23 cellular contexts compared by ENCODE assay signal in the genomic region with DNA sequence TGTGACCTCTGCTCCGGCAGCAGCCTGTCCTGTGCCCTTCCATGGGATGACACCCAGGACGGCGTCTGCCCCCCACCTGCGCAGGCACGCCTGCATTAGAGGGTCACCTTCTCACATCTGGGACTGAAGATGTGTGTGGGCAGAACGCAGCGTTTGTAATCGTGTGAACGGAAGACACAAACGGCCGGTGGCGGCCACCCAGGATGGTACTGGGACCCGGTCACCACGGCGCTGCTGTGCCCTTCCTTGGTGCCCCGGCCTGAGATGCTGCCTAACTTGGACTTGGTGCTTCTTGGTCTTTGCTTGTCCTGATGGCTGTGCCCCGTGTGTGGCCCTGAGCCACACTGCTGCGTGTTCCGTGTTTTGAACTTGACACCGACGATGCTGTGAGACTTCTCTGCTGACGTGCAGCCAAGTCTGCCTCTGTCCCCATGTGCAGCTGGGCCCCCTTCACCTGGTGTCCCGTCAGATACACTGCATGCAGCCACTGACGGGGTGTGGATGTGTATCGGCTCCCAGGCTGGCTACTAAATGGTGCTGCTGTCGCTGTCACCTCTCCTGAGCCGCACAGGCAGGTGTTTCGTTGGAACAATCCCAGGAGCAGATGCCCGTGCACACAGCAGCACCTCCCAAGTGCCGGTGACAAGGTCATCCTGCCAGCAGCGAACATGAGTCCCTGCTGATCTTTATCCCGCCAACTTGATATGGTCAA. TPM values are rescaled to one million over a fixed set of nuclear protein-coding genes. Genes with fewer than 3 reads are reported as not detected.
A peak's percentile ranks its signal among the peaks of the same experiment; 100 is the strongest.
DNase-seq lines count a peak whose midpoint lies in the region; ATAC-seq, FAIRE-seq and TF ChIP-seq lines count a peak whose summit lies in the region.
"Had no signal": no experiment of that assay in that cellular context is flagged by ENCODE, and none has a peak within 500 bp of the region (broad histone marks: within the 10 kb centered on the region; RNA-seq: fewer than 3 reads in every experiment).

No MANE protein-coding gene starts in this region.

- WGBS in small intestine, 3 donors = 54 to 82% (median 67%) methylated on average over 30 to 32 of the region's 32 CpGs

- H3K36me3 ChIP-seq in mucosa of descending colon (ENCODE audit: low read depth) (no peaks in the 10 kb centered on the region), small intestine (ENCODE audit: control insufficient read depth in 2 of 2, insufficient read depth in 2 of 2, low read length in 2 of 2) (no peaks in the 10 kb centered on the region)

- H3K4me1 ChIP-seq in mucosa of descending colon (ENCODE audit: low read depth) (no peaks in the 10 kb centered on the region), small intestine (ENCODE audit: control insufficient read depth in 2 of 2, insufficient read depth in 1 of 2, low read depth in 1 of 2, low read length in 1 of 2) (no peaks in the 10 kb centered on the region)
- H3K4me1 ChIP-seq: foreskin keratinocyte had no signal

- no peaks in the 10 kb centered on the region for H3K27me3 ChIP-seq in small intestine (ENCODE audit: control insufficient read depth in 2 of 2, insufficient read depth in 2 of 2, low read length in 2 of 2)
- H3K27me3 ChIP-seq: foreskin keratinocyte had no signal

- H3K36me3 Mint-ChIP-seq in activated T-helper 1 cell treated with anti-CD3 and anti-CD28 coated beads, Interleukin-12 subunit alpha, Interleukin-12 subunit beta, Interleukin-2, Interleukin-4 antibody, amounts not matched to agents 30 ng/mL and 10 ng/mL and 1 ng/mL, durations not matched to agents 14 hours and 24 hours and 36 hours (ENCODE audit: low read depth) = peaks cover 1% of the 10 kb centered on the region
- H3K36me3 Mint-ChIP-seq: activated naive CD8-positive, alpha-beta T cell treated with anti-CD3 and anti-CD28 coated beads for 36 hours; WTC11 had no signal

- no peak for TF ChIP-seq CTCF in mucosa of descending colon (IDR thresholded peaks at IDR 0.05)

- H3K27ac ChIP-seq in small intestine (ENCODE audit: low read depth in 1 of 2, low read length in 1 of 2) = no peak overlapping the region
- H3K27ac ChIP-seq: 22Rv1, foreskin keratinocyte, KMS-11 had no signal

- H3K4me3 ChIP-seq in mucosa of descending colon = no peak overlapping the region
- no peak overlapping the region for H3K4me3 ChIP-seq in small intestine (ENCODE audit: low read depth in 1 of 2, low read length in 2 of 2)

- no peak overlapping the region for H3K4me3 Mint-ChIP-seq in activated T-helper 1 cell treated with anti-CD3 and anti-CD28 coated beads, Interleukin-12 subunit alpha, Interleukin-12 subunit beta, Interleukin-2, Interleukin-4 antibody, amounts not matched to agents 30 ng/mL and 10 ng/mL and 1 ng/mL, durations not matched to agents 14 hours and 24 hours and 36 hours
- H3K4me3 Mint-ChIP-seq: activated naive CD8-positive, alpha-beta T cell treated with anti-CD3 and anti-CD28 coated beads for 36 hours; B cell; WTC11 had no signal

- DNase-seq in DMS53 (lab: John Stamatoyannopoulos, UW) (peak; percentile 1), DMS53 treated with DMSO at 0.1 percent for 48 hours (lab: John Stamatoyannopoulos, UW; ENCODE audit: unreplicated experiment) (no peak), SHP77 (lab: John Stamatoyannopoulos, UW) (peak; percentile 32), mucosa of descending colon (no peak), small intestine (peak; percentile 17), GF-D8 (lab: John Stamatoyannopoulos, UW) (no peak), HTR-8/SVneo (ENCODE audit: insufficient read length, low spot score) (no peak)
- DNase-seq in activated T-helper 1 cell treated with anti-CD3 and anti-CD28 coated beads, Interleukin-12 subunit alpha, Interleukin-12 subunit beta, Interleukin-2, Interleukin-4 antibody, amounts not matched to agents 30 ng/mL and 10 ng/mL and 1 ng/mL, durations not matched to agents 14 hours and 24 hours and 36 hours (ENCODE audit: low spot score) = no peak
- DNase-seq: activated CD4-positive, alpha-beta T cell treated with anti-CD3 and anti-CD28 coated beads, Interleukin-2, amount 50 U/mL, for 4 hours; activated CD8-positive, alpha-beta memory T cell treated with anti-CD3 and anti-CD28 coated beads, Interleukin-2, amount 50 U/mL, for 48 hours; activated naive CD8-positive, alpha-beta T cell treated with anti-CD3 and anti-CD28 coated beads for 36 hours; effector CD4-positive, alpha-beta T cell; erythroblast; hippocampal formation; NCI-H146; stimulated activated naive CD4-positive, alpha-beta T cell treated with Interleukin-2 at 50 U/mL for 16 hours; T-helper 9 cell had no signal

- peaks cover 9% of the 10 kb centered on the region for H3K27me3 Mint-ChIP-seq in activated T-helper 1 cell treated with anti-CD3 and anti-CD28 coated beads, Interleukin-12 subunit alpha, Interleukin-12 subunit beta, Interleukin-2, Interleukin-4 antibody, amounts not matched to agents 30 ng/mL and 10 ng/mL and 1 ng/mL, durations not matched to agents 14 hours and 24 hours and 36 hours (ENCODE audit: insufficient read depth)
- H3K27me3 Mint-ChIP-seq: activated naive CD8-positive, alpha-beta T cell treated with anti-CD3 and anti-CD28 coated beads for 36 hours; B cell had no signal

- H3K9me3 ChIP-seq in mucosa of descending colon = no peaks in the 10 kb centered on the region
- H3K9me3 ChIP-seq in small intestine (ENCODE audit: control insufficient read depth, low read depth) = no peaks in the 10 kb centered on the region

- ATAC-seq in mucosa of descending colon = peak; percentile 27

- H3K4me1 Mint-ChIP-seq in activated T-helper 1 cell treated with anti-CD3 and anti-CD28 coated beads, Interleukin-12 subunit alpha, Interleukin-12 subunit beta, Interleukin-2, Interleukin-4 antibody, amounts not matched to agents 30 ng/mL and 10 ng/mL and 1 ng/mL, durations not matched to agents 14 hours and 24 hours and 36 hours (ENCODE audit: low read depth) = peaks cover 7% of the 10 kb centered on the region

- FAIRE-seq in small intestine (lab: Jason Lieb, UNC) = no peak
- no peak for FAIRE-seq in HTR-8/SVneo (lab: Jason Lieb, UNC)
- FAIRE-seq: RCC 7860 had no signal

- intact Hi-C loops in mucosa of descending colon (cut with DNase I, micrococcal nuclease) = loop anchor here (5.0 kb wide), 2 partner anchors 228 to 238 kb away; partner anchors contain the start of gene PPM1F (in 1 of the 2)
- intact Hi-C loops in activated T-helper 1 cell treated with anti-CD3 and anti-CD28 coated beads, Interleukin-12 subunit alpha, Interleukin-12 subunit beta, Interleukin-2, Interleukin-4 antibody, amounts not matched to agents 30 ng/mL and 10 ng/mL and 1 ng/mL, durations not matched to agents 14 hours and 24 hours and 36 hours (cut with micrococcal nuclease) = loop anchor here (5.0 kb wide), 1 partner anchor 153 kb away; the partner anchor contains the start of gene MAPK1

- H3K9me3 Mint-ChIP-seq in activated T-helper 1 cell treated with anti-CD3 and anti-CD28 coated beads, Interleukin-12 subunit alpha, Interleukin-12 subunit beta, Interleukin-2, Interleukin-4 antibody, amounts not matched to agents 30 ng/mL and 10 ng/mL and 1 ng/mL, durations not matched to agents 14 hours and 24 hours and 36 hours = no peaks in the 10 kb centered on the region
- H3K9me3 Mint-ChIP-seq: activated naive CD8-positive, alpha-beta T cell treated with anti-CD3 and anti-CD28 coated beads for 36 hours; WTC11 had no signal

- no peak overlapping the region for H3K27ac Mint-ChIP-seq in activated T-helper 1 cell treated with anti-CD3 and anti-CD28 coated beads, Interleukin-12 subunit alpha, Interleukin-12 subunit beta, Interleukin-2, Interleukin-4 antibody, amounts not matched to agents 30 ng/mL and 10 ng/mL and 1 ng/mL, durations not matched to agents 14 hours and 24 hours and 36 hours
- H3K27ac Mint-ChIP-seq: activated naive CD8-positive, alpha-beta T cell treated with anti-CD3 and anti-CD28 coated beads for 36 hours had no signal

RNA-seq across cellular contexts. Expression of gene YPEL1, which starts 21.4 kb away (rescaled TPM):
- total RNA-seq in mucosa of descending colon = 1 to 10 TPM; 2.7 to 6.8 (median 2.8) TPM
- 1 to 10 TPM in 2 of 3 donors, under 1 TPM in 1; 0.22 to 2.3 (median 1.1) TPM for polyA plus RNA-seq in small intestine
- total RNA-seq in activated T-helper 1 cell treated with anti-CD3 and anti-CD28 coated beads, Interleukin-12 subunit alpha, Interleukin-12 subunit beta, Interleukin-2, Interleukin-4 antibody, amounts not matched to agents 30 ng/mL and 10 ng/mL and 1 ng/mL, durations not matched to agents 14 hours and 24 hours and 36 hours = 0.34 and 0.71 TPM in 2 replicates
- total RNA-seq: foreskin keratinocyte had no signal

RNA-seq across cellular contexts. Expression of gene PPIL2, which starts 48.4 kb away (rescaled TPM):
- 10 to 100 TPM; 42.5 to 68.3 (median 61.6) TPM for total RNA-seq in mucosa of descending colon
- 10 to 100 TPM; 24.9 to 35.2 (median 29.7) TPM for polyA plus RNA-seq in small intestine
- 53.1 and 53.3 TPM in 2 replicates for total RNA-seq in activated T-helper 1 cell treated with anti-CD3 and anti-CD28 coated beads, Interleukin-12 subunit alpha, Interleukin-12 subunit beta, Interleukin-2, Interleukin-4 antibody, amounts not matched to agents 30 ng/mL and 10 ng/mL and 1 ng/mL, durations not matched to agents 14 hours and 24 hours and 36 hours

Comparison
In these comparisons a context has a peak if more than half of its experiments do, and no peak if none do; other contexts are left out.
1. DNase-seq: peak in DMS53 (single experiment), SHP77 (2 of 2) and small intestine (single experiment); none in DMS53 treated with DMSO at 0.1 percent for 48 hours (single experiment), mucosa of descending colon (0 of 3), GF-D8 (single experiment), activated T-helper 1 cell treated with anti-CD3 and anti-CD28 coated beads, Interleukin-12 subunit alpha, Interleukin-12 subunit beta, Interleukin-2, Interleukin-4 antibody, amounts not matched to agents 30 ng/mL and 10 ng/mL and 1 ng/mL, durations not matched to agents 14 hours and 24 hours and 36 hours (single experiment) and HTR-8/SVneo (single experiment).